In genomic region chr2:102736174-102736606, GRCh38 we compare ENCODE assay signal across 1 cellular context.
A peak's percentile ranks its signal among the peaks of the same experiment; 100 is the strongest.
TF ChIP-seq lines count a peak whose summit lies in the region.

No MANE protein-coding gene starts in this region.

TF ChIP-seq in K562, 482 proteins besides CTCF, POLR2A, EP300 and RAD21 (continued from another document):
- TF ChIP-seq, protein P1, sequence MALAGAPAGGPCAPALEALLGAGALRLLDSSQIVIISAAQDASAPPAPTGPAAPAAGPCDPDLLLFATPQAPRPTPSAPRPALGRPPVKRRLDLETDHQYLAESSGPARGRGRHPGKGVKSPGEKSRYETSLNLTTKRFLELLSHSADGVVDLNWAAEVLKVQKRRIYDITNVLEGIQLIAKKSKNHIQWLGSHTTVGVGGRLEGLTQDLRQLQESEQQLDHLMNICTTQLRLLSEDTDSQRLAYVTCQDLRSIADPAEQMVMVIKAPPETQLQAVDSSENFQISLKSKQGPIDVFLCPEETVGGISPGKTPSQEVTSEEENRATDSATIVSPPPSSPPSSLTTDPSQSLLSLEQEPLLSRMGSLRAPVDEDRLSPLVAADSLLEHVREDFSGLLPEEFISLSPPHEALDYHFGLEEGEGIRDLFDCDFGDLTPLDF (CRISPR knock-in tag; IDR thresholded peaks at IDR 0.05), result 0 out of 2 replicates have a peak, but pooled peaks have one; percentile 44
- peak in 1 of 2 experiments; percentile 15; a peak in 1 of 4 replicates for TF ChIP-seq HDAC1 (IDR thresholded peaks at IDR 0.05)
- 0 out of 2 replicates have a peak, but pooled peaks have one; percentile 6 for TF ChIP-seq ETV1 (tag; conservative IDR thresholded peaks at IDR 0.05; ENCODE audit: low read depth)
- no peak for TF ChIP-seq MYNN (IDR thresholded peaks at IDR 0.05)
- TF ChIP-seq MYNN (CRISPR knock-in tag; IDR thresholded peaks at IDR 0.05), result no peak
- TF ChIP-seq ZNF431 (CRISPR knock-in tag; IDR thresholded peaks at IDR 0.05), result no peak
- TF ChIP-seq, protein P2, sequence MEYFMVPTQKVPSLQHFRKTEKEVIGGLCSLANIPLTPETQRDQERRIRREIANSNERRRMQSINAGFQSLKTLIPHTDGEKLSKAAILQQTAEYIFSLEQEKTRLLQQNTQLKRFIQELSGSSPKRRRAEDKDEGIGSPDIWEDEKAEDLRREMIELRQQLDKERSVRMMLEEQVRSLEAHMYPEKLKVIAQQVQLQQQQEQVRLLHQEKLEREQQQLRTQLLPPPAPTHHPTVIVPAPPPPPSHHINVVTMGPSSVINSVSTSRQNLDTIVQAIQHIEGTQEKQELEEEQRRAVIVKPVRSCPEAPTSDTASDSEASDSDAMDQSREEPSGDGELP (CRISPR knock-in tag; IDR thresholded peaks at IDR 0.05; ENCODE audit: borderline replicate concordance), result peak; percentile 10; the same call in 1 of the 2 replicates
- TF ChIP-seq FOXK1 (CRISPR knock-in tag; IDR thresholded peaks at IDR 0.05; ENCODE audit: borderline replicate concordance), result no peak
- TF ChIP-seq ELF1 (tag; IDR thresholded peaks at IDR 0.05), result 0 out of 2 replicates have a peak, but pooled peaks have one; percentile 5
- TF ChIP-seq, protein P3, sequence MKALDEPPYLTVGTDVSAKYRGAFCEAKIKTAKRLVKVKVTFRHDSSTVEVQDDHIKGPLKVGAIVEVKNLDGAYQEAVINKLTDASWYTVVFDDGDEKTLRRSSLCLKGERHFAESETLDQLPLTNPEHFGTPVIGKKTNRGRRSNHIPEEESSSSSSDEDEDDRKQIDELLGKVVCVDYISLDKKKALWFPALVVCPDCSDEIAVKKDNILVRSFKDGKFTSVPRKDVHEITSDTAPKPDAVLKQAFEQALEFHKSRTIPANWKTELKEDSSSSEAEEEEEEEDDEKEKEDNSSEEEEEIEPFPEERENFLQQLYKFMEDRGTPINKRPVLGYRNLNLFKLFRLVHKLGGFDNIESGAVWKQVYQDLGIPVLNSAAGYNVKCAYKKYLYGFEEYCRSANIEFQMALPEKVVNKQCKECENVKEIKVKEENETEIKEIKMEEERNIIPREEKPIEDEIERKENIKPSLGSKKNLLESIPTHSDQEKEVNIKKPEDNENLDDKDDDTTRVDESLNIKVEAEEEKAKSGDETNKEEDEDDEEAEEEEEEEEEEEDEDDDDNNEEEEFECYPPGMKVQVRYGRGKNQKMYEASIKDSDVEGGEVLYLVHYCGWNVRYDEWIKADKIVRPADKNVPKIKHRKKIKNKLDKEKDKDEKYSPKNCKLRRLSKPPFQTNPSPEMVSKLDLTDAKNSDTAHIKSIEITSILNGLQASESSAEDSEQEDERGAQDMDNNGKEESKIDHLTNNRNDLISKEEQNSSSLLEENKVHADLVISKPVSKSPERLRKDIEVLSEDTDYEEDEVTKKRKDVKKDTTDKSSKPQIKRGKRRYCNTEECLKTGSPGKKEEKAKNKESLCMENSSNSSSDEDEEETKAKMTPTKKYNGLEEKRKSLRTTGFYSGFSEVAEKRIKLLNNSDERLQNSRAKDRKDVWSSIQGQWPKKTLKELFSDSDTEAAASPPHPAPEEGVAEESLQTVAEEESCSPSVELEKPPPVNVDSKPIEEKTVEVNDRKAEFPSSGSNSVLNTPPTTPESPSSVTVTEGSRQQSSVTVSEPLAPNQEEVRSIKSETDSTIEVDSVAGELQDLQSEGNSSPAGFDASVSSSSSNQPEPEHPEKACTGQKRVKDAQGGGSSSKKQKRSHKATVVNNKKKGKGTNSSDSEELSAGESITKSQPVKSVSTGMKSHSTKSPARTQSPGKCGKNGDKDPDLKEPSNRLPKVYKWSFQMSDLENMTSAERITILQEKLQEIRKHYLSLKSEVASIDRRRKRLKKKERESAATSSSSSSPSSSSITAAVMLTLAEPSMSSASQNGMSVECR (CRISPR knock-in tag; IDR thresholded peaks at IDR 0.05), result peak; percentile 16; the same call in 1 of the 2 replicates
- no peak for TF ChIP-seq ZNF274 (IDR thresholded peaks at IDR 0.05; ENCODE audit: borderline replicate concordance, low read depth, low read length)
